24 cellular contexts compared by ENCODE assay signal in genomic region chr12:68905731-68906130, GRCh38. TPM values are rescaled to one million over a fixed set of nuclear protein-coding genes. Genes with fewer than 3 reads are reported as not detected.
A peak's percentile ranks its signal among the peaks of the same experiment; 100 is the strongest.
DNase-seq lines count a peak whose midpoint lies in the region; ATAC-seq, FAIRE-seq and TF ChIP-seq lines count a peak whose summit lies in the region.
"Had no signal": no experiment of that assay in that cellular context is flagged by ENCODE, and none has a peak within 500 bp of the region (broad histone marks: within the 10 kb centered on the region; RNA-seq: fewer than 3 reads in every experiment).

No MANE protein-coding gene starts in this region.

- no peak overlapping the region for H3K27ac ChIP-seq in BLaER1 treated with 17β-estradiol and CSF1 and Interleukin-3, amounts not matched to agents 10 nM and 100 nM
- no peak overlapping the region for H3K27ac ChIP-seq in DOHH2 (ENCODE audit: low read depth, low read length)
- H3K27ac ChIP-seq: HL-60 had no signal

- ATAC-seq in omental fat pad (ENCODE audit: low FRiP score): no peak
- ATAC-seq: GM12878, GM23338 had no signal

- peaks cover 19% of the 10 kb centered on the region for H3K4me1 Mint-ChIP-seq in dendritic cell treated with granulocyte-macrophage colony-stimulating factor and Interleukin-4, amounts not matched to agents 40 ng/mL and 50 ng/mL, for 4 days (ENCODE audit: low read depth)

- H3K36me3 Mint-ChIP-seq in dendritic cell treated with granulocyte-macrophage colony-stimulating factor and Interleukin-4, amounts not matched to agents 40 ng/mL and 50 ng/mL, for 4 days (ENCODE audit: low read depth): peaks cover 18% of the 10 kb centered on the region

- DNase-seq in OCI-M1 (lab: John Stamatoyannopoulos, UW): peak; percentile 53
- no peak for DNase-seq in NCI-H510A treated with DMSO at 0.1 percent for 48 hours (lab: John Stamatoyannopoulos, UW)
- DNase-seq in GM12892 (ENCODE audit: insufficient read length): no peak
- DNase-seq in cortex of kidney (lab: John Stamatoyannopoulos, UW): no peak
- DNase-seq in omental fat pad (ENCODE audit: low spot score): no peak
- DNase-seq: 8988T; C1 segment of cervical spinal cord; CD4-positive, alpha-beta T cell; DMS153; DMS79 treated with DMSO at 0.1 percent for 48 hours; EL; HCEC 1CT; IMR-90; KG1 had no signal

- TF ChIP-seq POLR2A in GM12892 (IDR thresholded peaks at IDR 0.05; ENCODE audit: low read depth, low read length): no peak

- H3K9me3 Mint-ChIP-seq in dendritic cell treated with granulocyte-macrophage colony-stimulating factor and Interleukin-4, amounts not matched to agents 40 ng/mL and 50 ng/mL, for 4 days: no peaks in the 10 kb centered on the region
- H3K9me3 Mint-ChIP-seq: CD4-positive, alpha-beta T cell; GM23338 had no signal

- TF ChIP-seq CTCF in DOHH2 (IDR thresholded peaks at IDR 0.05; ENCODE audit: low read depth, low read length, poor library complexity, severe bottlenecking) (no peak), omental fat pad (IDR thresholded peaks at IDR 0.05) (no peak)

- no peaks in the 10 kb centered on the region for H3K27me3 ChIP-seq in BLaER1 treated with 17β-estradiol and CSF1 and Interleukin-3, amounts not matched to agents 10 nM and 100 nM
- no peaks in the 10 kb centered on the region for H3K27me3 ChIP-seq in DOHH2 (ENCODE audit: control insufficient read depth, low read length)

- no peak overlapping the region for H3K4me3 Mint-ChIP-seq in dendritic cell treated with granulocyte-macrophage colony-stimulating factor and Interleukin-4, amounts not matched to agents 40 ng/mL and 50 ng/mL, for 4 days
- H3K4me3 Mint-ChIP-seq: CD4-positive, alpha-beta T cell; GM23338 had no signal

- peak overlapping the region in 6 of 11 experiments; percentile 0 to 78 (median 68); a peak in 5 of 22 replicates for H3K4me2 ChIP-seq in BLaER1 treated with 17β-estradiol and CSF1 and Interleukin-3, amounts not matched to agents 10 nM and 100 nM
- H3K4me2 ChIP-seq in DOHH2 (ENCODE audit: low read length): 0 out of 2 replicates have a peak overlapping the region, but pooled peaks have one; percentile 62
- H3K4me2 ChIP-seq: GM23338 had no signal

- H3K27me3 Mint-ChIP-seq in dendritic cell treated with granulocyte-macrophage colony-stimulating factor and Interleukin-4, amounts not matched to agents 40 ng/mL and 50 ng/mL, for 4 days: no peaks in the 10 kb centered on the region
- H3K27me3 Mint-ChIP-seq: B cell; CD4-positive, alpha-beta T cell had no signal

- H3F3A ChIP-seq in DOHH2 (ENCODE audit: control insufficient read depth, insufficient read depth): peaks cover 20% of the 10 kb centered on the region

- H3K4me1 ChIP-seq in BLaER1 treated with 17β-estradiol and CSF1 and Interleukin-3, amounts not matched to agents 10 nM and 100 nM: peaks cover 18 to 42% (median 35%) of the 10 kb centered on the region in 10 experiments
- H3K4me1 ChIP-seq in DOHH2 (ENCODE audit: control insufficient read depth, low read length): peaks cover 83% of the 10 kb centered on the region

- H3K36me3 ChIP-seq in BLaER1 treated with 17β-estradiol and CSF1 and Interleukin-3, amounts not matched to agents 10 nM and 100 nM: peaks cover 0 to 33% (median 0%) of the 10 kb centered on the region in 11 experiments; a peak in 4 of 22 replicates
- peaks cover 18% of the 10 kb centered on the region for H3K36me3 ChIP-seq in DOHH2 (ENCODE audit: control insufficient read depth, low read length)

- H3K9ac ChIP-seq in BLaER1 treated with 17β-estradiol and CSF1 and Interleukin-3, amounts not matched to agents 10 nM and 100 nM: no peak overlapping the region

- no peak overlapping the region for H3K4me3 ChIP-seq in BLaER1 treated with 17β-estradiol and CSF1 and Interleukin-3, amounts not matched to agents 10 nM and 100 nM
- no peak overlapping the region for H3K4me3 ChIP-seq in DOHH2 (ENCODE audit: low read length)
- H3K4me3 ChIP-seq: GM12878, GM23338 had no signal

- peaks cover 0 to 91% (median 0%) of the 10 kb centered on the region in 11 experiments; a peak in 3 of 22 replicates for H4K20me1 ChIP-seq in BLaER1 treated with 17β-estradiol and CSF1 and Interleukin-3, amounts not matched to agents 10 nM and 100 nM
- H4K20me1 ChIP-seq in DOHH2 (ENCODE audit: control insufficient read depth, insufficient read depth, low read depth, low read length): no peaks in the 10 kb centered on the region

- intact Hi-C loops in dendritic cell treated with granulocyte-macrophage colony-stimulating factor and Interleukin-4, amounts not matched to agents 40 ng/mL and 50 ng/mL, for 4 days (cut with micrococcal nuclease): no loop called here

- H3K9me3 ChIP-seq in BLaER1 treated with 17β-estradiol and CSF1 and Interleukin-3, amounts not matched to agents 10 nM and 100 nM (replicated peaks in 1 of 11): 0 out of 22 replicates have a peak, but pooled peaks cover 0 to 2% (median 0%) of the 10 kb centered on the region in 11 experiments
- no peaks in the 10 kb centered on the region for H3K9me3 ChIP-seq in DOHH2 (ENCODE audit: control insufficient read depth, insufficient read depth, low read length)

- FAIRE-seq in GM12892 (lab: Jason Lieb, UNC): no peak
- FAIRE-seq: GM12878, H54 had no signal

- no peaks in the 10 kb centered on the region for H3K9me2 ChIP-seq in DOHH2 (replicated peaks; ENCODE audit: control insufficient read depth, low read length)

- peak overlapping the region; percentile 70 for H3K27ac Mint-ChIP-seq in dendritic cell treated with granulocyte-macrophage colony-stimulating factor and Interleukin-4, amounts not matched to agents 40 ng/mL and 50 ng/mL, for 4 days
- H3K27ac Mint-ChIP-seq: CD4-positive, alpha-beta T cell; GM23338 had no signal

- peaks cover 83% of the 10 kb centered on the region for H3K79me2 ChIP-seq in DOHH2 (ENCODE audit: control insufficient read depth, low read length)

RNA-seq across cellular contexts. Expression of gene CPM, which starts 27.2 kb away (rescaled TPM):
- 0.45 TPM for polyA plus RNA-seq in GM12892 (2012; ENCODE audit: missing spikeins)
- total RNA-seq in omental fat pad: 100 to 1,000 TPM; 233 to 478 (median 301) TPM
- total RNA-seq: G401, HT1080 had no signal
